8 cellular contexts compared by ENCODE assay signal in genomic region chr1:224182866-224183590, GRCh38. TPM values are rescaled to one million over a fixed set of nuclear protein-coding genes. Genes with fewer than 3 reads are reported as not detected.
DNase-seq lines count a peak whose midpoint lies in the region; ATAC-seq and TF ChIP-seq lines count a peak whose summit lies in the region.

TSS of gene DEGS1 (plus strand) at chr1:224183240. CDS start at chr1:224183337, 97 bp downstream.

- peak; percentile 75 to 84 (median 80) for DNase-seq in CD4-positive, alpha-beta T cell
- DNase-seq in NCI-H748 treated with DMSO at 0.1 percent for 48 hours (lab: John Stamatoyannopoulos, UW) (peak; percentile 34), ecto neural progenitor cell (ENCODE audit: low spot score) (peak; percentile 94), lung (ENCODE audit: low spot score) (peak; percentile 78)
- DNase-seq in activated CD4-positive, alpha-beta memory T cell treated with anti-CD3 and anti-CD28 coated beads, Interleukin-2, amount 10 ng/mL, durations not matched to agents 7 days and 5 days, result peak; percentile 88
- DNase-seq in stimulated activated CD4-positive, alpha-beta T cell treated with anti-CD3 and anti-CD28 coated beads, TNF-alpha, amount 100 ng/mL, for 4 hours (ENCODE audit: low read depth in 3 of 3), result peak; percentile 60 to 70 (median 66)

- H3K27me3 ChIP-seq in CD4-positive, alpha-beta T cell (ENCODE audit: control insufficient read depth, insufficient read depth, low read length), result no peaks in the 10 kb centered on the region
- no peaks in the 10 kb centered on the region for H3K27me3 ChIP-seq in lung (ENCODE audit: control insufficient read depth, insufficient read depth)

- intact Hi-C loops in CD4-positive, alpha-beta T cell (cut with DNase I, micrococcal nuclease), result loop anchor here (1.0 to 10.0 kb wide), 4 partner anchors 14 to 348 kb away; partner anchors contain the start of genes FBXO28 (in 2 of the 2) and WDR26 (in 1 of the 2)

- peaks cover 53% of the 10 kb centered on the region for H3K4me1 Mint-ChIP-seq in CD4-positive, alpha-beta T cell (ENCODE audit: low read depth)
- H3K4me1 Mint-ChIP-seq in activated CD4-positive, alpha-beta memory T cell treated with anti-CD3 and anti-CD28 coated beads, Interleukin-2, amount 10 ng/mL, durations not matched to agents 7 days and 5 days, result peaks cover 49% of the 10 kb centered on the region

- TF ChIP-seq CTCF in CD4-positive, alpha-beta T cell (IDR thresholded peaks at IDR 0.05), result no peak
- TF ChIP-seq CTCF in lung (IDR thresholded peaks at IDR 0.05; ENCODE audit: control extremely low read depth, extremely low read depth), result no peak

- H3K4me3 ChIP-seq in lung, result peak within 1 kb of the TSS; percentile 63

- WGBS in lung, 2 donors, result 0% methylated on average over 52 to 94 of the region's 94 CpGs

- H3K27ac ChIP-seq in CD4-positive, alpha-beta T cell (ENCODE audit: low read depth, low read length), result peak within 1 kb of the TSS; percentile 97
- H3K27ac ChIP-seq in lung (ENCODE audit: low read depth in 1 of 2, low read length in 1 of 2), result peak within 1 kb of the TSS; percentile 77 to 95

- H3K9me3 Mint-ChIP-seq in CD4-positive, alpha-beta T cell, result no peaks in the 10 kb centered on the region
- H3K9me3 Mint-ChIP-seq in activated CD4-positive, alpha-beta memory T cell treated with anti-CD3 and anti-CD28 coated beads, Interleukin-2, amount 10 ng/mL, durations not matched to agents 7 days and 5 days, result no peaks in the 10 kb centered on the region

- peaks cover 0 to 14% of the 10 kb centered on the region in 2 donors for H3K4me1 ChIP-seq in lung (ENCODE audit: control insufficient read depth in 2 of 2, insufficient read depth in 2 of 2, low read length in 2 of 2)

- peaks cover 43% of the 10 kb centered on the region for H3K36me3 Mint-ChIP-seq in CD4-positive, alpha-beta T cell (ENCODE audit: low read depth)
- H3K36me3 Mint-ChIP-seq in activated CD4-positive, alpha-beta memory T cell treated with anti-CD3 and anti-CD28 coated beads, Interleukin-2, amount 10 ng/mL, durations not matched to agents 7 days and 5 days (ENCODE audit: low read depth), result peaks cover 34% of the 10 kb centered on the region

- peak within 1 kb of the TSS; percentile 94 for H3K27ac Mint-ChIP-seq in CD4-positive, alpha-beta T cell
- peak within 1 kb of the TSS; percentile 90 for H3K27ac Mint-ChIP-seq in activated CD4-positive, alpha-beta memory T cell treated with anti-CD3 and anti-CD28 coated beads, Interleukin-2, amount 10 ng/mL, durations not matched to agents 7 days and 5 days

- peak within 1 kb of the TSS; percentile 96 for H3K4me3 Mint-ChIP-seq in CD4-positive, alpha-beta T cell
- H3K4me3 Mint-ChIP-seq in activated CD4-positive, alpha-beta memory T cell treated with anti-CD3 and anti-CD28 coated beads, Interleukin-2, amount 10 ng/mL, durations not matched to agents 7 days and 5 days, result peak within 1 kb of the TSS; percentile 93

- CTCF ChIA-PET in CD4-positive, alpha-beta T cell (lab: Charles Lee), result interaction anchor here (0.8 to 1.4 kb wide), 4 partner anchors 14 to 55 kb away, joined by 3 to 6 read pairs (median 3); no protein-coding TSS in a partner anchor
- CTCF ChIA-PET in activated CD4-positive, alpha-beta memory T cell treated with anti-CD3 and anti-CD28 coated beads, Interleukin-2, amount 10 ng/mL, durations not matched to agents 7 days and 5 days (lab: Charles Lee), result interaction anchor here (0.8 to 3.3 kb wide), 7 partner anchors 10 to 274 kb away, joined by 3 to 16 read pairs (median 3); partner anchors contain the start of genes FBXO28 and NVL

- POLR2A ChIA-PET in CD4-positive, alpha-beta T cell (lab: Charles Lee), result interaction anchor here (0.6 to 5.3 kb wide), 36 partner anchors 8 to 1879 kb away, joined by 3 to 80 read pairs (median 4); partner anchors contain the start of genes CNIH4, FBXO28, H3-3A and NVL
- POLR2A ChIA-PET in activated CD4-positive, alpha-beta memory T cell treated with anti-CD3 and anti-CD28 coated beads, Interleukin-2, amount 10 ng/mL, durations not matched to agents 7 days and 5 days (lab: Charles Lee), result interaction anchor here (0.7 to 4.5 kb wide), 35 partner anchors 8 to 466 kb away, joined by 3 to 48 read pairs (median 4); partner anchors contain the start of genes FBXO28, NVL and WDR26

- H3K27me3 Mint-ChIP-seq in CD4-positive, alpha-beta T cell, result no peaks in the 10 kb centered on the region
- H3K27me3 Mint-ChIP-seq in activated CD4-positive, alpha-beta memory T cell treated with anti-CD3 and anti-CD28 coated beads, Interleukin-2, amount 10 ng/mL, durations not matched to agents 7 days and 5 days, result no peaks in the 10 kb centered on the region

- peak; percentile 75 for ATAC-seq in CD4-positive, alpha-beta T cell (ENCODE audit: poor library complexity)
- ATAC-seq in GM19397 (IDR thresholded peaks at IDR 0.05; ENCODE audit: unreplicated experiment) (peak; percentile 70), HG03558 (IDR thresholded peaks at IDR 0.05; ENCODE audit: extremely low read depth, unreplicated experiment) (peak; percentile 27), lung (ENCODE audit: insufficient read depth, low FRiP score) (peak; percentile 95)

- H3K36me3 ChIP-seq in lung (ENCODE audit: control insufficient read depth in 2 of 2, insufficient read depth in 2 of 2, low read length in 2 of 2), result no peaks in the 10 kb centered on the region

- H3K9me3 ChIP-seq in CD4-positive, alpha-beta T cell (ENCODE audit: control insufficient read depth, low read length), result no peaks in the 10 kb centered on the region
- no peaks in the 10 kb centered on the region for H3K9me3 ChIP-seq in lung (ENCODE audit: control insufficient read depth in 2 of 2, insufficient read depth in 1 of 2, low read length in 1 of 2)

RNA-seq across cellular contexts. Expression of gene DEGS1, which starts in this region (rescaled TPM):
- total RNA-seq in CD4-positive, alpha-beta T cell, result 10 to 100 TPM; 54.0 to 59.1 TPM
- 10 to 100 TPM; 69.2 to 69.5 TPM for total RNA-seq in activated CD4-positive, alpha-beta memory T cell treated with anti-CD3 and anti-CD28 coated beads, Interleukin-2, amount 10 ng/mL, durations not matched to agents 7 days and 5 days
- total RNA-seq in lung, result 10 to 100 TPM; 65.8 to 69.7 TPM
- 10 to 100 TPM; 41.2 to 68.7 TPM for polyA plus RNA-seq in lung

Comparison
In these comparisons a context has a peak if more than half of its experiments do, and no peak if none do; other contexts are left out.
1. Peak in every context shown above with its lines: DNase-seq, ATAC-seq, H3K4me3 ChIP-seq and H3K27ac ChIP-seq.
2. ATAC-seq: peak in every context shown above with its lines; median percentile 95 in lung; 75 in CD4-positive, alpha-beta T cell; 70 in GM19397; 27 in HG03558.
3. DNase-seq: peak in every context shown above with its lines; median percentile 94 in ecto neural progenitor cell; 88 in activated CD4-positive, alpha-beta memory T cell treated with anti-CD3 and anti-CD28 coated beads, Interleukin-2, amount 10 ng/mL, durations not matched to agents 7 days and 5 days; 80 in CD4-positive, alpha-beta T cell; 78 in lung; 66 in stimulated activated CD4-positive, alpha-beta T cell treated with anti-CD3 and anti-CD28 coated beads, TNF-alpha, amount 100 ng/mL, for 4 hours; 34 in NCI-H748 treated with DMSO at 0.1 percent for 48 hours.